8 cellular contexts compared by ENCODE assay signal in the genomic region with DNA sequence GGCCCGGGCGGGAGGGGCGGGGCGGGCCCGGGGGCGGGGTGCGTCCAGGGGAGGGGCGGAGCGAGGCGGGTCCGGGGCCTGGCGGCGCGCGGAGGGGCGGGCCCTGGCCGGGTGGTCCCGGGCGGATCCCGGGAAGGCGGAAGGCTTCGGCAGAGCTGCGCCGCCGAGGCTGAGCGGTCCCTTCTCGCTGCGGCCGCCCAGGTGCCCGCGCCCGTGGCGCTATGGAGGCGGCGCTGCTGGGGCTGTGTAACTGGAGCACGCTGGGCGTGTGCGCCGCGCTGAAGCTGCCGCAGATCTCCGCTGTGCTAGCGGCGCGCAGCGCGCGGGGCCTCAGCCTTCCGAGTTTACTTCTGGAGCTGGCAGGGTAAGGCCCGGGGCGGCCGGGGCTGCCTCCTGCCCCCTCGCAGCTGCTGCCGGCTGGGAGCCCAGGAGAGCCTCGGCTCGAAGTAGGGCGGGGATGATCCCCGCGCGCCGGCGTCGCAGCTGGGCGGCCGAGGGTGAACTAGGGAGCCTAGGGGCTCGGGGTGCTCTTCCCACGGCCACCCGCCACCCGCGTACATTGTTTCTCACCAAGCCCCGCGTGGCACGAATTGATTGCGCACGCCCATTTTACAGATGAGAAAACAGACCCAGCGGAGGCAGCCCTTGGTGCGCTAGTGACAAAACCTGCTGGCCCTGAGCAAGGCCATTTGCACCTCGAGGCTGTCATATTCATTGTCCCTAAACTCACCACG. TPM values are rescaled to one million over a fixed set of nuclear protein-coding genes. Genes with fewer than 3 reads are reported as not detected.
DNase-seq lines count a peak whose midpoint lies in the region; ATAC-seq lines count a peak whose summit lies in the region.

A gene (plus strand): TSS at position 142 of the 734 bp plus-strand sequence. CDS start 80 bp downstream, at position 222.

- peak; percentile 62 for DNase-seq in DMS53 treated with DMSO at 0.1 percent for 48 hours (lab: John Stamatoyannopoulos, UW; ENCODE audit: unreplicated experiment)
- peak; percentile 94 for DNase-seq in NCI-H748 (lab: John Stamatoyannopoulos, UW; ENCODE audit: unreplicated experiment)
- DNase-seq in activated naive CD4-positive, alpha-beta T cell treated with anti-CD3 and anti-CD28 coated beads, Interleukin-2, amount 50 U/mL, for 16 hours = peak; percentile 78
- peak; percentile 88 for DNase-seq in left cardiac atrium
- DNase-seq in renal cortical epithelial cell (ENCODE audit: low read depth) = peak; percentile 60
- DNase-seq in COLO829 (ENCODE audit: low spot score) = no peak

- ATAC-seq in GM19463 (IDR thresholded peaks at IDR 0.05; ENCODE audit: unreplicated experiment) (peak; percentile 79), HG03558 (IDR thresholded peaks at IDR 0.05; ENCODE audit: extremely low read depth, unreplicated experiment) (peak; percentile 72), left cardiac atrium (peak; percentile 90 to 91)

- intact Hi-C loops in left cardiac atrium (cut with DNase I) = no loop called here

RNA-seq across cellular contexts. Expression of the gene that starts here (rescaled TPM):
- 10 to 100 TPM; 11.0 to 14.3 TPM for total RNA-seq in left cardiac atrium
- total RNA-seq in renal cortical epithelial cell = 36.1 and 81.1 TPM in 2 replicates
